ENCODE assay signal across 8 cellular contexts in the genomic region with DNA sequence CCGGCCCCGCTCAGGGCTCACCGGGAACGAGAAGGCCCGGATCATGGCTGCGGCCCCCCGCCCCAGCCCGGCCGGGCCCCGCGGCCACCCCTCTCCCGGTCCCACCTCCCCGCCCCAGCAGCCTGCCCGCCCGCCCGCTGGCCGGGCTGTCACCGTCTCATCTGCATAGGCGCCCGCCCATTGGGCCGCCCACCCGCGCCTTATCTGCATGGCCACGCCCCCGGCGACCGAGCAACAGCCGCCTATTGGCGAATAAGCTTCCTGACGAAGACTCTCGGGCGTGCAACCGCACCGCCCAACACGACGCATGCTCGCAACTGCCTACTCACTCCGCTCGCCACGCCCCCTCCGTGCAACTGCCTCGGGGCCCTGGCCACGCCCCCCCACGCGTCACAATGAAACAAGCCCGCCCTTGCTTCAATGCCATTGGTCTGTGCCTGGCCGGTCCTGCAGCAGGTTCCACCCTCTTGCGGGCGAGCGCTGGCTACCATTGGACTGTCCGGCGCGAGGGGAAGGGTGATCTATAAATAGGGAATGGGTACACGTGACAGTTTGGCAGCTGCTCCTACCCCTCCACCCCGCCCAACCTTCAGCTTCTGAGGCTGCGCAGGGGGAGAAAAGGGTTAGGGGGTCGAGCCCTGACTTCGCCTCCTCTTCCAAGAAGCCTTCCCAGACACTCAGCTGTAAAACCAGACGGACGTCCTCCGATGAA. TPM values are rescaled to one million over a fixed set of nuclear protein-coding genes. Genes with fewer than 3 reads are reported as not detected.
DNase-seq lines count a peak whose midpoint lies in the region; ATAC-seq and TF ChIP-seq lines count a peak whose summit lies in the region.

A gene with protein sequence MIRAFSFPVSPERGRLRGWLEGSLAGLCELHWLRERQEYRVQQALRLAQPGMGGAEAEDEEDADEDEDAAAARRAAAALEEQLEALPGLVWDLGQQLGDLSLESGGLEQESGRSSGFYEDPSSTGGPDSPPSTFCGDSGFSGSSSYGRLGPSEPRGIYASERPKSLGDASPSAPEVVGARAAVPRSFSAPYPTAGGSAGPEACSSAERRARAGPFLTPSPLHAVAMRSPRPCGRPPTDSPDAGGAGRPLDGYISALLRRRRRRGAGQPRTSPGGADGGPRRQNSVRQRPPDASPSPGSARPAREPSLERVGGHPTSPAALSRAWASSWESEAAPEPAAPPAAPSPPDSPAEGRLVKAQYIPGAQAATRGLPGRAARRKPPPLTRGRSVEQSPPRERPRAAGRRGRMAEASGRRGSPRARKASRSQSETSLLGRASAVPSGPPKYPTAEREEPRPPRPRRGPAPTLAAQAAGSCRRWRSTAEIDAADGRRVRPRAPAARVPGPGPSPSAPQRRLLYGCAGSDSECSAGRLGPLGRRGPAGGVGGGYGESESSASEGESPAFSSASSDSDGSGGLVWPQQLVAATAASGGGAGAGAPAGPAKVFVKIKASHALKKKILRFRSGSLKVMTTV (minus strand): TSS at position 163 of the 712 bp plus-strand sequence. CDS start 118 bp downstream, at position 45.

- ATAC-seq in HG02623 (IDR thresholded peaks at IDR 0.05; ENCODE audit: unreplicated experiment) (peak; percentile 87), SK-N-SH treated with all-trans-retinoic acid at 6 μM for 48 hours (peak; percentile 93)

- peak; percentile 94 for DNase-seq in GM04503 (ENCODE audit: low read depth)
- peak; percentile 98 for DNase-seq in NCI-H1092 treated with DMSO at 0.1 percent for 48 hours (lab: John Stamatoyannopoulos, UW)
- peak; percentile 81 for DNase-seq in glomerular endothelial cell (ENCODE audit: extremely low read depth, low read depth, low spot score)
- peak; percentile 99 for DNase-seq in non-pigmented ciliary epithelial cell (ENCODE audit: low read depth)
- DNase-seq in substantia nigra (lab: John Stamatoyannopoulos, UW), result peak; percentile 87 to 100 (median 100)

- peaks cover 12% of the 10 kb centered on the region for H3K27me3 Mint-ChIP-seq in activated naive CD8-positive, alpha-beta T cell

- peaks cover 4% of the 10 kb centered on the region for H3K36me3 Mint-ChIP-seq in activated naive CD8-positive, alpha-beta T cell

- H3K9me3 Mint-ChIP-seq in activated naive CD8-positive, alpha-beta T cell (ENCODE audit: low read depth), result no peaks in the 10 kb centered on the region

- peak within 1 kb of the TSS; percentile 98 for H3K27ac ChIP-seq in substantia nigra (ENCODE audit: low read depth, low read length, poor library complexity, severe bottlenecking)

- H3K4me1 Mint-ChIP-seq in activated naive CD8-positive, alpha-beta T cell (ENCODE audit: low read depth), result peaks cover 21% of the 10 kb centered on the region

- H3K4me3 Mint-ChIP-seq in activated naive CD8-positive, alpha-beta T cell, result peak within 1 kb of the TSS; percentile 83

- peak within 1 kb of the TSS; percentile 83 for H3K27ac Mint-ChIP-seq in activated naive CD8-positive, alpha-beta T cell

TF ChIP-seq in SK-N-SH treated with all-trans-retinoic acid at 6 μM for 48 hours, 23 proteins besides CTCF, POLR2A, EP300 and RAD21:
- no peak for TF ChIP-seq PPARA (CRISPR knock-in tag; IDR thresholded peaks at IDR 0.05; ENCODE audit: borderline replicate concordance)
- TF ChIP-seq OSR1 (CRISPR knock-in tag; IDR thresholded peaks at IDR 0.05), result no peak
- TF ChIP-seq BACH2 (CRISPR knock-in tag; IDR thresholded peaks at IDR 0.05; ENCODE audit: borderline replicate concordance), result no peak
- TF ChIP-seq ZNF70 (CRISPR knock-in tag; IDR thresholded peaks at IDR 0.05), result no peak
- TF ChIP-seq, protein P1, sequence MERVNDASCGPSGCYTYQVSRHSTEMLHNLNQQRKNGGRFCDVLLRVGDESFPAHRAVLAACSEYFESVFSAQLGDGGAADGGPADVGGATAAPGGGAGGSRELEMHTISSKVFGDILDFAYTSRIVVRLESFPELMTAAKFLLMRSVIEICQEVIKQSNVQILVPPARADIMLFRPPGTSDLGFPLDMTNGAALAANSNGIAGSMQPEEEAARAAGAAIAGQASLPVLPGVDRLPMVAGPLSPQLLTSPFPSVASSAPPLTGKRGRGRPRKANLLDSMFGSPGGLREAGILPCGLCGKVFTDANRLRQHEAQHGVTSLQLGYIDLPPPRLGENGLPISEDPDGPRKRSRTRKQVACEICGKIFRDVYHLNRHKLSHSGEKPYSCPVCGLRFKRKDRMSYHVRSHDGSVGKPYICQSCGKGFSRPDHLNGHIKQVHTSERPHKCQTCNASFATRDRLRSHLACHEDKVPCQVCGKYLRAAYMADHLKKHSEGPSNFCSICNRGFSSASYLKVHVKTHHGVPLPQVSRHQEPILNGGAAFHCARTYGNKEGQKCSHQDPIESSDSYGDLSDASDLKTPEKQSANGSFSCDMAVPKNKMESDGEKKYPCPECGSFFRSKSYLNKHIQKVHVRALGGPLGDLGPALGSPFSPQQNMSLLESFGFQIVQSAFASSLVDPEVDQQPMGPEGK (CRISPR knock-in tag; IDR thresholded peaks at IDR 0.05; ENCODE audit: borderline replicate concordance), result no peak
- TF ChIP-seq RARB (CRISPR knock-in tag; IDR thresholded peaks at IDR 0.05), result no peak

RNA-seq across cellular contexts. Expression of the gene that starts here (rescaled TPM):
- 2.3 and 3.7 TPM in 2 replicates for total RNA-seq in glomerular endothelial cell

Comparison
In these comparisons a context has a peak if more than half of its experiments do, and no peak if none do; other contexts are left out.
1. Peak in every context shown above with its lines: DNase-seq, ATAC-seq and H3K27ac ChIP-seq.